ENCODE assay signal across 9 cellular contexts in genomic region chr7:43625453-43625852, GRCh38. TPM values are rescaled to one million over a fixed set of nuclear protein-coding genes. Genes with fewer than 3 reads are reported as not detected.
A peak's percentile ranks its signal among the peaks of the same experiment; 100 is the strongest.
DNase-seq lines count a peak whose midpoint lies in the region; ATAC-seq, FAIRE-seq and TF ChIP-seq lines count a peak whose summit lies in the region.
"Had no signal": no experiment of that assay in that cellular context is flagged by ENCODE, and none has a peak within 500 bp of the region (broad histone marks: within the 10 kb centered on the region; RNA-seq: fewer than 3 reads in every experiment).

No MANE protein-coding gene starts in this region.

- POLR2A ChIA-PET in Panc1 (lab: Charles Lee) = no interaction called here

- in situ Hi-C loops in Panc1 (cut with HindIII; ENCODE audit: low pct_unique_long_range_greater_than_20kb, low sequenced_read_pairs) (no loop called here), KBM-7 (cut with MboI; ENCODE audit: low pct_unique_long_range_greater_than_20kb, low sequenced_read_pairs) (no loop called here)

- FAIRE-seq in GM12891 (lab: Jason Lieb, UNC) = peak; percentile 92

- intact Hi-C loops in Panc1 (cut with micrococcal nuclease; ENCODE audit: unreplicated experiment) = no loop called here
- intact Hi-C loops in right cardiac atrium (cut with DNase I) = no loop called here

- H3K4me1 ChIP-seq in Panc1 (ENCODE audit: control insufficient read depth, insufficient read depth, low read length) (no peaks in the 10 kb centered on the region), right cardiac atrium (ENCODE audit: control insufficient read depth, insufficient read depth, low read length) (peaks cover 3% of the 10 kb centered on the region)
- H3K4me1 ChIP-seq: uterus had no signal

- H3K27me3 ChIP-seq in Panc1 (ENCODE audit: control insufficient read depth, insufficient read depth, low read length) (no peaks in the 10 kb centered on the region), right cardiac atrium (ENCODE audit: control insufficient read depth, insufficient read depth) (no peaks in the 10 kb centered on the region)
- H3K27me3 ChIP-seq: uterus had no signal

- H3K9me3 ChIP-seq in Panc1 (ENCODE audit: control insufficient read depth, insufficient read depth, low read depth, low read length) = no peaks in the 10 kb centered on the region
- H3K9me3 ChIP-seq in right cardiac atrium (ENCODE audit: control insufficient read depth, low read length) = no peaks in the 10 kb centered on the region
- H3K9me3 ChIP-seq: uterus had no signal

- TF ChIP-seq POLR2A in GM12891 (IDR thresholded peaks at IDR 0.05; ENCODE audit: low read depth, low read length) = no peak; the same call in none of the 2 replicates

- H3K27ac ChIP-seq in Panc1 (ENCODE audit: low read length) (no peak overlapping the region), right cardiac atrium (ENCODE audit: low read length) (peak overlapping the region; percentile 37)
- H3K27ac ChIP-seq: uterus had no signal

- peaks cover 16% of the 10 kb centered on the region for H3K36me3 ChIP-seq in Panc1 (ENCODE audit: control insufficient read depth, insufficient read depth, low read length)
- H3K36me3 ChIP-seq: uterus had no signal

- BruUV-seq in Panc1 (replicated peaks; lab: Mats Ljungman, UMichigan) = no TSS peak

- DNase-seq in GM12891 (ENCODE audit: insufficient read length, low spot score) (no peak), Panc1 (ENCODE audit: low read depth, low spot score) (no peak), right cardiac atrium (no peak), KBM-7 (no peak), GM19238 (ENCODE audit: insufficient read length, low spot score) (no peak), NCI-H1417 (lab: John Stamatoyannopoulos, UW) (no peak)
- DNase-seq: uterus had no signal

- H3K4me3 ChIP-seq in Panc1 (ENCODE audit: low read depth in 2 of 2, low read length in 2 of 2) = no peak overlapping the region
- H3K4me3 ChIP-seq in right cardiac atrium (ENCODE audit: low read length) = no peak overlapping the region
- H3K4me3 ChIP-seq: uterus had no signal

- ATAC-seq in GM21529 (IDR thresholded peaks at IDR 0.05; ENCODE audit: unreplicated experiment) (peak; percentile 46), Panc1 (peak; percentile 45; the same call in 1 of the 2 replicates), right cardiac atrium (peak; percentile 69 to 76), HG03342 (IDR thresholded peaks at IDR 0.05; ENCODE audit: unreplicated experiment) (no peak)

- CTCF ChIA-PET in Panc1 (lab: Charles Lee) = interaction anchor here (0.9 kb wide), 1 partner anchor 42 kb away, joined by 4 read pairs; the partner anchor contains the start of gene STK17A

- no peak for TF ChIP-seq CTCF in Panc1 (IDR thresholded peaks at IDR 0.05)

TF ChIP-seq in GM12891, 5 proteins besides CTCF, POLR2A, EP300 and RAD21:
- TF ChIP-seq SPI1 (IDR thresholded peaks at IDR 0.05; ENCODE audit: low read depth, low read length) (no peak), POLR2AphosphoS5 (IDR thresholded peaks at IDR 0.05; ENCODE audit: low read depth, low read length) (peak; percentile 23; the same call in 1 of the 2 replicates), PAX5 (IDR thresholded peaks at IDR 0.05; ENCODE audit: insufficient read depth, low read length, severe bottlenecking) (no peak), POU2F2 (IDR thresholded peaks at IDR 0.05; ENCODE audit: low read depth, low read length) (0 out of 2 replicates have a peak, but pooled peaks have one; percentile 28), TAF1 (IDR thresholded peaks at IDR 0.05; ENCODE audit: low read depth, low read length) (no peak)

RNA-seq across cellular contexts. Expression of gene STK17A, which starts 42.5 kb away (rescaled TPM):
- polyA plus RNA-seq in GM12891 (2012; ENCODE audit: low read depth, missing spikeins) = 49.4 TPM
- 21.3 TPM for total RNA-seq in Panc1 (2021; ENCODE audit: unreplicated experiment)
- polyA plus RNA-seq in Panc1 (2012; ENCODE audit: insufficient read length) = 10.2 TPM
- 10 to 100 TPM; 15.7 to 43.3 (median 35.0) TPM for total RNA-seq in right cardiac atrium
- polyA plus RNA-seq in right cardiac atrium = 22.1 TPM
